In the genomic region with DNA sequence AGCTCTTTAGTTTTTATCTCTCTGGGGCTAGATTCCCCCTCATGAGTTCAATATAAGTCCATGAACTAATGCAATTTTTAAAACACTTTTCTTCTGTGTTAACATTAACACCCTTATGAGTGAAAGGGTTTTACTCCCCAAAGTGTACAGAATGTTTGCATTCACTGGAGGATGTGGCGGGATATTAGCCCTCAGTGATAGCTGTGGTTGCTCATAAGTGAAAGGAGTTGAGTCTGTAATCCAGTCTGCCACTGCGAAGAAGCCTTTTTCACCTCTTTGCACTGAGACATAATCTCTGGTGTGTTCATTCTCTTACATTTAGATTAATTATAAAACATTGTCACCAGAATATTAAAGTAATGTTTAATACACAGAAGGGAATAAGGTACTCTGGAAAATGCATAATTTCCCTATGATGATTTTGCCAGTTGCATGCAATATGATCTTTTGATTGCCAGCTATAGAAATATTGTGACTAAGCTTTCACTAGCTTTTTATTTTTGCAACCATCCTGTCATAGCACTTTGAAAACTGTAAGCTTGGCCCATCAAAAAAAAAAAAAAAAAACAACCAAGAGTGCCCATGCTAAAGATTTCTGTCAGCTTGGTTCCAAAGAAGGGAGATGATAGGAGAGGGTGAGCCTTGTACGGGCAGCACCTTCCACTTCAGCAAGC, we compare ENCODE assay signal across 18 cellular contexts.
A peak's percentile ranks its signal among the peaks of the same experiment; 100 is the strongest.
DNase-seq lines count a peak whose midpoint lies in the region; ATAC-seq and TF ChIP-seq lines count a peak whose summit lies in the region.
"Had no signal": no experiment of that assay in that cellular context is flagged by ENCODE, and none has a peak within 500 bp of the region (broad histone marks: within the 10 kb centered on the region; RNA-seq: fewer than 3 reads in every experiment).

No MANE protein-coding gene starts in this region.

- H3K79me2 ChIP-seq in DOHH2 (ENCODE audit: control insufficient read depth, low read length), result no peaks in the 10 kb centered on the region
- no peaks in the 10 kb centered on the region for H3K79me2 ChIP-seq in PC-3 (ENCODE audit: low read length)

- H3K4me3 ChIP-seq in DOHH2 (ENCODE audit: low read length) (peak overlapping the region; percentile 61), PC-3 (ENCODE audit: low read length) (no peak overlapping the region)
- H3K4me3 ChIP-seq: mucosa of descending colon, transverse colon had no signal

- peaks cover 8% of the 10 kb centered on the region; the same call in 1 of the 2 replicates for H3F3A ChIP-seq in DOHH2 (ENCODE audit: control insufficient read depth, insufficient read depth)
- H3F3A ChIP-seq in PC-3 (ENCODE audit: low read length, unreplicated experiment), result no peaks in the 10 kb centered on the region

- peak overlapping the region; percentile 87 for H3K4me2 ChIP-seq in DOHH2 (ENCODE audit: low read length)
- peak overlapping the region; percentile 27; the same call in 1 of the 2 replicates for H3K4me2 ChIP-seq in PC-3 (ENCODE audit: low read length)

- H3K9me3 ChIP-seq in DOHH2 (ENCODE audit: control insufficient read depth, insufficient read depth, low read length) (no peaks in the 10 kb centered on the region), PC-3 (ENCODE audit: low read length) (no peaks in the 10 kb centered on the region)
- H3K9me3 ChIP-seq: mucosa of descending colon, Peyer's patch, transverse colon had no signal

- BruUV-seq in PC-3 (replicated peaks; lab: Mats Ljungman, UMichigan), result no TSS peak

- peak; percentile 33 for ATAC-seq in GM19395 (IDR thresholded peaks at IDR 0.05; ENCODE audit: unreplicated experiment)
- ATAC-seq in HG03103 (IDR thresholded peaks at IDR 0.05; ENCODE audit: low read depth, unreplicated experiment), result peak; percentile 26
- no peak for ATAC-seq in PC-3
- ATAC-seq in GM21515 (IDR thresholded peaks at IDR 0.05; ENCODE audit: unreplicated experiment), result no peak
- ATAC-seq in sciatic nerve, result no peak

- H3K9ac ChIP-seq in PC-3 (ENCODE audit: low read length), result no peak overlapping the region

- POLR2A ChIA-PET in PC-3 (lab: Charles Lee; ENCODE audit: unreplicated experiment), result no interaction called here

- CTCF ChIA-PET in PC-3 (lab: Charles Lee), result interaction anchor here (0.6 kb wide), 2 partner anchors 74 to 90 kb away, joined by 4 to 5 read pairs; no protein-coding TSS in a partner anchor

- H2AFZ ChIP-seq in PC-3 (ENCODE audit: low read length), result no peak overlapping the region

- no peaks in the 10 kb centered on the region for H3K27me3 ChIP-seq in DOHH2 (ENCODE audit: control insufficient read depth, low read length)
- H3K27me3 ChIP-seq in PC-3 (ENCODE audit: low read length), result no peaks in the 10 kb centered on the region
- H3K27me3 ChIP-seq: Peyer's patch, transverse colon had no signal

- H3K4me1 ChIP-seq in DOHH2 (ENCODE audit: control insufficient read depth, low read length), result peaks cover 80% of the 10 kb centered on the region
- H3K4me1 ChIP-seq in PC-3 (ENCODE audit: insufficient read depth, low read length), result peaks cover 12% of the 10 kb centered on the region
- H3K4me1 ChIP-seq: transverse colon had no signal

- H3K9me2 ChIP-seq in DOHH2 (replicated peaks; ENCODE audit: control insufficient read depth, low read length), result no peaks in the 10 kb centered on the region
- no peaks in the 10 kb centered on the region for H3K9me2 ChIP-seq in PC-3 (replicated peaks; ENCODE audit: low read length)

- TF ChIP-seq CTCF in DOHH2 (IDR thresholded peaks at IDR 0.05; ENCODE audit: low read depth, low read length, poor library complexity, severe bottlenecking) (no peak), PC-3 (conservative IDR thresholded peaks at IDR 0.05; ENCODE audit: low read depth, low read length) (no peak)

- H3K36me3 ChIP-seq in DOHH2 (ENCODE audit: control insufficient read depth, low read length) (no peaks in the 10 kb centered on the region), PC-3 (ENCODE audit: low read depth, low read length) (no peaks in the 10 kb centered on the region)
- H3K36me3 ChIP-seq: Peyer's patch, transverse colon had no signal

- no peaks in the 10 kb centered on the region for H4K20me1 ChIP-seq in DOHH2 (ENCODE audit: control insufficient read depth, insufficient read depth, low read depth, low read length)
- H4K20me1 ChIP-seq in PC-3 (ENCODE audit: low read length), result no peaks in the 10 kb centered on the region

- H3K27ac ChIP-seq in DOHH2 (ENCODE audit: low read depth, low read length) (peak overlapping the region; percentile 76), PC-3 (ENCODE audit: low read length) (no peak overlapping the region)

- intact Hi-C loops in PC-3 (cut with micrococcal nuclease), result no loop called here
- intact Hi-C loops in sciatic nerve (cut with DNase I), result no loop called here

- DNase-seq in PC-3, result no peak
- DNase-seq in sciatic nerve (ENCODE audit: low spot score), result no peak
- DNase-seq in NCI-H1048 (lab: John Stamatoyannopoulos, UW), result no peak
- DNase-seq in NCI-H2227 (lab: John Stamatoyannopoulos, UW; ENCODE audit: unreplicated experiment), result no peak
- DNase-seq: activated CD4-positive, alpha-beta T cell treated with anti-CD3 and anti-CD28 coated beads for 4 hours; activated T-cell treated with anti-CD3 and anti-CD28 coated beads, Interleukin-2, amount 50 U/mL, for 24 hours; DMS 273 treated with DMSO at 0.1 percent for 48 hours; NCI-H524; stimulated activated CD4-positive, alpha-beta T cell treated with anti-CD3 and anti-CD28 coated beads, Interleukin-1b, Interleukin-23, amount 100 ng/mL, for 48 hours; stimulated activated CD8-positive, alpha-beta memory T cell treated with anti-CD3 and anti-CD28 coated beads, Interleukin-4, amount 100 ng/mL, for 48 hours; T-helper 1 cell had no signal

Comparison
In these comparisons a context has a peak if more than half of its experiments do, and no peak if none do; other contexts are left out.
1. ATAC-seq: peak in GM19395 (single experiment) and HG03103 (single experiment); none in PC-3 (single experiment), GM21515 (single experiment) and sciatic nerve (single experiment).